Comparison of ENCODE assay signal across 9 cellular contexts in genomic region chr17:7703584-7704574, GRCh38. TPM values are rescaled to one million over a fixed set of nuclear protein-coding genes. Genes with fewer than 3 reads are reported as not detected.
DNase-seq lines count a peak whose midpoint lies in the region; ATAC-seq and TF ChIP-seq lines count a peak whose summit lies in the region.
"Had no signal": no experiment of that assay in that cellular context is flagged by ENCODE, and none has a peak within 500 bp of the region (broad histone marks: within the 10 kb centered on the region; RNA-seq: fewer than 3 reads in every experiment).

No MANE protein-coding gene starts in this region.

- DNase-seq in DND-41 = no peak
- DNase-seq in NCI-H2196 treated with DMSO at 0.1 percent for 48 hours (lab: John Stamatoyannopoulos, UW; ENCODE audit: unreplicated experiment) = peak; percentile 49
- DNase-seq in chondrocyte (ENCODE audit: low spot score) = no peak
- DNase-seq in mesothelial cell of epicardium (ENCODE audit: low spot score in 2 of 2, unreplicated experiment in 2 of 2) = peak in 1 of 2 experiments; percentile 56

- ATAC-seq in DND-41 (ENCODE audit: insufficient read depth, low read depth) (peak; percentile 51), HG02870 (IDR thresholded peaks at IDR 0.05; ENCODE audit: unreplicated experiment) (no peak), GM18909 (IDR thresholded peaks at IDR 0.05; ENCODE audit: poor library complexity, unreplicated experiment) (no peak), HG03342 (IDR thresholded peaks at IDR 0.05; ENCODE audit: unreplicated experiment) (no peak), HG02678 (IDR thresholded peaks at IDR 0.05; ENCODE audit: unreplicated experiment) (no peak)

- H3K9me3 ChIP-seq in DND-41 (ENCODE audit: insufficient read depth, low read length, severe bottlenecking) = no peaks in the 10 kb centered on the region

- H3K4me3 Mint-ChIP-seq in chondrocyte (ENCODE audit: unreplicated experiment) = peak overlapping the region; percentile 78
- H3K4me3 Mint-ChIP-seq in mesothelial cell of epicardium = peak overlapping the region; percentile 80

- peaks cover 6% of the 10 kb centered on the region for H3K27me3 ChIP-seq in DND-41 (ENCODE audit: insufficient read depth, low read length, poor library complexity)

- H3K27me3 Mint-ChIP-seq in chondrocyte (ENCODE audit: low read depth) = peaks cover 11% of the 10 kb centered on the region
- H3K27me3 Mint-ChIP-seq in mesothelial cell of epicardium (ENCODE audit: low read depth) = no peaks in the 10 kb centered on the region

- H3K36me3 Mint-ChIP-seq in chondrocyte (ENCODE audit: low read depth) (peaks cover 2% of the 10 kb centered on the region), mesothelial cell of epicardium (peaks cover 2% of the 10 kb centered on the region)

- no peaks in the 10 kb centered on the region for H3K4me1 ChIP-seq in DND-41 (ENCODE audit: insufficient read depth, low read length)

- TF ChIP-seq CTCF in DND-41 (IDR thresholded peaks at IDR 0.05; ENCODE audit: borderline replicate concordance, extremely low read depth, low read length, poor library complexity, severe bottlenecking) = no peak
- no peak for TF ChIP-seq CTCF in chondrocyte (IDR thresholded peaks at IDR 0.05)
- TF ChIP-seq CTCF in mesothelial cell of epicardium (IDR thresholded peaks at IDR 0.05; ENCODE audit: unreplicated experiment) = no peak

- peaks cover 27% of the 10 kb centered on the region for H3K4me1 Mint-ChIP-seq in chondrocyte (ENCODE audit: low read depth)
- H3K4me1 Mint-ChIP-seq in mesothelial cell of epicardium = peaks cover 30% of the 10 kb centered on the region

- peak overlapping the region; percentile 54 for H3K27ac Mint-ChIP-seq in chondrocyte (ENCODE audit: unreplicated experiment)
- H3K27ac Mint-ChIP-seq in mesothelial cell of epicardium = peak overlapping the region; percentile 89

- H3K9ac ChIP-seq in DND-41 (ENCODE audit: low read depth, low read length) = no peak overlapping the region

- H3K36me3 ChIP-seq in DND-41 (ENCODE audit: insufficient read depth, low read length) = peaks cover 27% of the 10 kb centered on the region

- H3K27ac ChIP-seq in DND-41 (ENCODE audit: low read length) = no peak overlapping the region

- no peak overlapping the region for H3K4me2 ChIP-seq in DND-41 (ENCODE audit: insufficient read depth, low read length)

- H4K20me1 ChIP-seq in DND-41 (ENCODE audit: insufficient read depth, low read length) = peaks cover 21% of the 10 kb centered on the region; the same call in 1 of the 2 replicates

- no peak overlapping the region for H2AFZ ChIP-seq in DND-41 (ENCODE audit: low read depth, low read length)

- H3K9me3 Mint-ChIP-seq in chondrocyte (ENCODE audit: low read depth) (no peaks in the 10 kb centered on the region), mesothelial cell of epicardium (no peaks in the 10 kb centered on the region)

- no peak overlapping the region for H3K4me3 ChIP-seq in DND-41 (ENCODE audit: low read depth in 1 of 2, low read length in 2 of 2)

- H3K79me2 ChIP-seq in DND-41 (ENCODE audit: insufficient read depth, low read length) = no peaks in the 10 kb centered on the region

RNA-seq across cellular contexts. Expression of gene EFNB3, which starts 1.1 kb away (rescaled TPM):
- total RNA-seq in chondrocyte (4.1 to 6.5 TPM (median 6.4 TPM) in 3 replicates), mesothelial cell of epicardium (27.3 to 28.2 TPM (median 28.1 TPM) in 3 replicates)

RNA-seq across cellular contexts. Expression of gene DNAH2, which starts 13.7 kb away (rescaled TPM):
- total RNA-seq in chondrocyte (not detected in 3 replicates), mesothelial cell of epicardium (0.18 to 0.64 TPM (median 0.25 TPM) in 3 replicates)
- total RNA-seq: LHCN-M2 had no signal

RNA-seq across cellular contexts. Expression of gene WRAP53, which starts 15.6 kb away (rescaled TPM):
- total RNA-seq in chondrocyte = 6.5 to 12.6 TPM (median 7.1 TPM) in 3 replicates
- 12.3 to 13.6 TPM (median 13.1 TPM) in 3 replicates for total RNA-seq in mesothelial cell of epicardium

RNA-seq across cellular contexts. Expression of gene TP53, which starts 16.6 kb away (rescaled TPM):
- total RNA-seq in chondrocyte (74.5 to 77.7 TPM (median 74.9 TPM) in 3 replicates), mesothelial cell of epicardium (98.8 to 105 TPM (median 101 TPM) in 3 replicates)

RNA-seq across cellular contexts. Expression of gene ATP1B2, which starts 53.2 kb away (rescaled TPM):
- total RNA-seq in chondrocyte (0.77 to 2.2 TPM (median 0.90 TPM) in 3 replicates), mesothelial cell of epicardium (9.6 to 10.5 TPM (median 10.2 TPM) in 3 replicates)
- total RNA-seq: LHCN-M2 had no signal
